29 cellular contexts compared by ENCODE assay signal in genomic region chr2:239198221-239198620, GRCh38.
DNase-seq lines count a peak whose midpoint lies in the region; ATAC-seq and TF ChIP-seq lines count a peak whose summit lies in the region.
"Had no signal": no experiment of that assay in that cellular context is flagged by ENCODE, and none has a peak within 500 bp of the region (broad histone marks: within the 10 kb centered on the region; RNA-seq: fewer than 3 reads in every experiment).

No MANE protein-coding gene starts in this region.

- peak; percentile 13 for DNase-seq in activated T-cell treated with anti-CD3 and anti-CD28 coated beads, Interleukin-2, amount 50 U/mL, for 1 hour
- no peak for DNase-seq in activated T-cell treated with anti-CD3 and anti-CD28 coated beads for 4 hours
- no peak for DNase-seq in T-helper 17 cell
- DNase-seq in ovary = peak in 4 of 5 donors; percentile 35 to 59 (median 42)
- peak; percentile 48 to 67 for DNase-seq in suprapubic skin (ENCODE audit: low spot score in 2 of 2)
- no peak for DNase-seq in HCEC 1CT
- DNase-seq in stimulated activated CD8-positive, alpha-beta memory T cell treated with anti-CD3 and anti-CD28 coated beads, Interleukin-4, amount 100 ng/mL, for 48 hours = no peak
- DNase-seq in HEK293T (ENCODE audit: extremely low spot score) = no peak
- DNase-seq: 8988T; activated CD4-positive, alpha-beta T cell treated with anti-CD3 and anti-CD28 coated beads for 4 hours; activated naive CD4-positive, alpha-beta T cell; activated T-cell treated with anti-CD3 and anti-CD28 coated beads, Interleukin-2, amount 50 U/mL, for 48 hours; anterior cingulate cortex; cortex of kidney; esophagus squamous epithelium; foreskin melanocyte; KBM-7; MG63; NCI-H1417; NCI-H2029 treated with DMSO at 0.1 percent for 48 hours; NCI-H226; NCI-H748 treated with DMSO at 0.1 percent for 48 hours; SIG-M5; small intestine; stimulated activated CD4-positive, alpha-beta T cell treated with anti-CD3 and anti-CD28 coated beads, Interleukin-1b, Interleukin-23, amount 100 ng/mL, for 48 hours; T-helper 9 cell had no signal

- H3K4me1 ChIP-seq in ovary (ENCODE audit: insufficient read depth) (peaks cover 11% of the 10 kb centered on the region), suprapubic skin (peaks cover 19% of the 10 kb centered on the region)

- H3K27me3 ChIP-seq in ovary (no peaks in the 10 kb centered on the region), suprapubic skin (no peaks in the 10 kb centered on the region)
- H3K27me3 ChIP-seq: esophagus squamous epithelium, MG63, Peyer's patch had no signal

- WGBS in ovary, 3 donors = 89 to 99% (median 98%) methylated on average over 7 to 8 of the region's 8 CpGs
- WGBS in suprapubic skin = 89% methylated on average over 8 of the region's 8 CpGs

- POLR2A ChIA-PET in HEK293T (lab: Yijun Ruan, JAX) = no interaction called here

- TF ChIP-seq POLR2A in ovary (IDR thresholded peaks at IDR 0.05) (no peak), suprapubic skin (IDR thresholded peaks at IDR 0.05) (no peak)

- H3K4me1 Mint-ChIP-seq in T-helper 17 cell = peaks cover 13% of the 10 kb centered on the region

- no peaks in the 10 kb centered on the region for H3K9me3 ChIP-seq in T-helper 17 cell (ENCODE audit: control insufficient read depth, low read length, poor library complexity, severe bottlenecking)
- H3K9me3 ChIP-seq in ovary = no peaks in the 10 kb centered on the region
- no peaks in the 10 kb centered on the region for H3K9me3 ChIP-seq in suprapubic skin
- H3K9me3 ChIP-seq: esophagus squamous epithelium, MG63, Peyer's patch had no signal

- peak overlapping the region; percentile 27 for H3K27ac Mint-ChIP-seq in T-helper 17 cell
- H3K27ac Mint-ChIP-seq: endodermal cell had no signal

- no peak for ATAC-seq in T-helper 17 cell

- H3K27ac ChIP-seq in ovary (peak overlapping the region; percentile 7 to 93), suprapubic skin (no peak overlapping the region)
- H3K27ac ChIP-seq: VCaP had no signal

- H3K4me3 ChIP-seq in ovary (no peak overlapping the region), suprapubic skin (no peak overlapping the region)
- H3K4me3 ChIP-seq: esophagus squamous epithelium, MG63, Peyer's patch had no signal

- TF ChIP-seq EP300 in ovary (IDR thresholded peaks at IDR 0.05) = no peak
- TF ChIP-seq EP300 in suprapubic skin (IDR thresholded peaks at IDR 0.05) = no peak

- TF ChIP-seq CTCF in ovary (IDR thresholded peaks at IDR 0.05) (no peak), suprapubic skin (IDR thresholded peaks at IDR 0.05) (no peak)

- H3K36me3 ChIP-seq in ovary (no peaks in the 10 kb centered on the region), suprapubic skin (peaks cover 19% of the 10 kb centered on the region)
- H3K36me3 ChIP-seq: MG63 had no signal

- H3K36me3 Mint-ChIP-seq in T-helper 17 cell (ENCODE audit: low read depth) = no peaks in the 10 kb centered on the region

- intact Hi-C loops in ovary (cut with DNase I) = loop anchor here in 1 of 4 donors (5.0 to 10.0 kb wide), 2 partner anchors 204 to 697 kb away; partner anchors contain the start of gene HDAC4

- H3K4me3 Mint-ChIP-seq in T-helper 17 cell = no peak overlapping the region
- H3K4me3 Mint-ChIP-seq: endodermal cell had no signal

- H3K27me3 Mint-ChIP-seq in T-helper 17 cell = no peaks in the 10 kb centered on the region

- CTCF ChIA-PET in HEK293T (lab: Yijun Ruan, JAX) = no interaction called here

TF ChIP-seq in HEK293T, 16 proteins besides CTCF, POLR2A, EP300 and RAD21:
- TF ChIP-seq ELF4 (IDR thresholded peaks at IDR 0.05) (no peak), ZNF384 (IDR thresholded peaks at IDR 0.05) (no peak), FOXM1 (IDR thresholded peaks at IDR 0.05; ENCODE audit: borderline replicate concordance) (no peak), TARDBP (IDR thresholded peaks at IDR 0.05) (no peak), SP1 (IDR thresholded peaks at IDR 0.05) (no peak), PKNOX1 (IDR thresholded peaks at IDR 0.05) (no peak), NFRKB (IDR thresholded peaks at IDR 0.05) (no peak), LEF1 (IDR thresholded peaks at IDR 0.05; ENCODE audit: borderline replicate concordance) (no peak), ARNT (IDR thresholded peaks at IDR 0.05) (no peak), SUZ12 (IDR thresholded peaks at IDR 0.05) (no peak), CTBP1 (IDR thresholded peaks at IDR 0.05; ENCODE audit: borderline replicate concordance) (no peak), L3MBTL2 (conservative IDR thresholded peaks at IDR 0.05) (no peak), HDGF (IDR thresholded peaks at IDR 0.05; ENCODE audit: borderline replicate concordance) (no peak), FOXK2 (IDR thresholded peaks at IDR 0.05) (no peak), FOXA1 (IDR thresholded peaks at IDR 0.05) (no peak)

Comparison
In these comparisons a context has a peak if more than half of its experiments do, and no peak if none do; other contexts are left out.
1. DNase-seq: peak in activated T-cell treated with anti-CD3 and anti-CD28 coated beads, Interleukin-2, amount 50 U/mL, for 1 hour (single experiment), ovary (4 of 5) and suprapubic skin (2 of 2); none in activated T-cell treated with anti-CD3 and anti-CD28 coated beads for 4 hours (single experiment), T-helper 17 cell (0 of 3), HCEC 1CT (single experiment), stimulated activated CD8-positive, alpha-beta memory T cell treated with anti-CD3 and anti-CD28 coated beads, Interleukin-4, amount 100 ng/mL, for 48 hours (single experiment) and HEK293T (single experiment).